8 cellular contexts compared by ENCODE assay signal in the genomic region with DNA sequence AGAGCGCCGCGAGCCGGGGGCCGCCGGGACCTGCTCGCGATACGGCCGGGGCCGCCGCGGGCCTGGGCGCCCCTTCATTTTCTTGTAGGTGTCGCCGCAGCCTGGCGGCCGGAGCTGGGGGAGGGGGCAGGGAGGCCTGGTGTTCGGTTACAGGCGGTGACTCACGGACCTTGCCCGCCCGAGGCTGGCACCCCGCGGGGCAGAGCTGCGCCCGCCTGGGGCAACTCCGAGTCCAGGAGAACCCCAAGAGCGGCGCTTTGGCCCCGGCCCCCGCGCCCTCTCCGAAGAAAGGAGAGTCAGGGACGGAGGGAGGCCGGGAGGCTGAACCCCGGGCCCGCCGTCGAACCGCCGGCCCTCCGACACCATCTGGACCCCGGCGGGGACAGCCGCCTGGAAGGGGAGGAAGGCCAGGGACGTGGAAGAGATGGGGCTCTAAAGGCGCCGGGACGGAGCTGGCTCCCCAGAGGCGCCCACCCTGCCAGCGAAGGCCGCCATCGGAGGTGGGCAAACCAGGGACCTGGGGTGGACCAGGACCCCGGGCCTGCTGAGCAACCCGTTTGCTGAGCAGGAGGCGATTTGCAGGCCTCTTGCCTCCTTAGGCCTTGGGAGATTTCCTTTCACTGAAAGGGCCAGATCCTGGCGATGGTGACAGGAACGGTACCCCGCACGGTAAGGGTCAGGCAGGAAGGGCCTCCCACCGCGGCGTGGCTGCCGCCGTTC. TPM values are rescaled to one million over a fixed set of nuclear protein-coding genes. Genes with fewer than 3 reads are reported as not detected.
DNase-seq lines count a peak whose midpoint lies in the region; ATAC-seq and TF ChIP-seq lines count a peak whose summit lies in the region.

No MANE protein-coding gene starts in this region.

- H3K36me3 Mint-ChIP-seq in stimulated activated memory B cell treated with anti-CD40 and anti-IgM and Interleukin-4, amounts not matched to agents 10 μg/mL and 1 μg/mL and 100 μg/mL, for 72 hours, result no peaks in the 10 kb centered on the region

- H3K4me1 Mint-ChIP-seq in stimulated activated memory B cell treated with anti-CD40 and anti-IgM and Interleukin-4, amounts not matched to agents 10 μg/mL and 1 μg/mL and 100 μg/mL, for 72 hours, result peaks cover 8% of the 10 kb centered on the region

- peak overlapping the region; percentile 54 to 55 for H3K9ac ChIP-seq in duodenal mucosa (ENCODE audit: low read depth in 1 of 2, low read length in 2 of 2)

- CTCF ChIA-PET in HEK293T (lab: Yijun Ruan, JAX), result interaction anchor here (2.4 kb wide), 1 partner anchor 10 kb away, joined by 7 read pairs; no protein-coding TSS in a partner anchor

- H3K36me3 ChIP-seq in BE2C (no peaks in the 10 kb centered on the region), duodenal mucosa (ENCODE audit: control insufficient read depth in 1 of 2, insufficient read depth in 2 of 2, low read length in 2 of 2) (no peaks in the 10 kb centered on the region)

- no peak for DNase-seq in BE2C
- peak; percentile 70 for DNase-seq in HEK293T (ENCODE audit: extremely low spot score)
- DNase-seq in RPMI7951 (ENCODE audit: low read depth), result peak; percentile 65
- DNase-seq in lower leg skin (ENCODE audit: low spot score in 2 of 2), result peak; percentile 58 to 94

- H3K27me3 ChIP-seq in BE2C (peaks cover 42% of the 10 kb centered on the region), duodenal mucosa (ENCODE audit: control insufficient read depth in 1 of 2, insufficient read depth in 2 of 2, low read length in 2 of 2) (peaks cover 25 to 32% of the 10 kb centered on the region in 2 donors)

- no peak overlapping the region for H3K27ac Mint-ChIP-seq in stimulated activated memory B cell treated with anti-CD40 and anti-IgM and Interleukin-4, amounts not matched to agents 10 μg/mL and 1 μg/mL and 100 μg/mL, for 72 hours

- 11 to 18% methylated on average over 19 to 43 of the region's 66 CpGs for WGBS in lower leg skin, 2 donors

- POLR2A ChIA-PET in HEK293T (lab: Yijun Ruan, JAX), result interaction anchor here (0.8 to 2.2 kb wide), 9 partner anchors 9 to 435 kb away, joined by 3 to 7 read pairs (median 4); no protein-coding TSS in a partner anchor

- no peaks in the 10 kb centered on the region for H3K4me1 ChIP-seq in BE2C
- peaks cover under 1 to 8% of the 10 kb centered on the region in 2 donors for H3K4me1 ChIP-seq in duodenal mucosa (ENCODE audit: control insufficient read depth in 1 of 2, insufficient read depth in 2 of 2, low read length in 2 of 2)

- TF ChIP-seq CTCF in BE2C (IDR thresholded peaks at IDR 0.05; ENCODE audit: low read depth, low read length) (no peak), lower leg skin (IDR thresholded peaks at IDR 0.05) (no peak)

- H3K9me3 ChIP-seq in BE2C, result no peaks in the 10 kb centered on the region
- H3K9me3 ChIP-seq in duodenal mucosa (ENCODE audit: control insufficient read depth in 1 of 2, low read length in 2 of 2), result no peaks in the 10 kb centered on the region

- peak; percentile 35 for ATAC-seq in stimulated activated memory B cell treated with anti-CD40 and anti-IgM and Interleukin-4, amounts not matched to agents 10 μg/mL and 1 μg/mL and 100 μg/mL, for 72 hours
- ATAC-seq in HG03159 (IDR thresholded peaks at IDR 0.05; ENCODE audit: unreplicated experiment) (no peak), GM19397 (IDR thresholded peaks at IDR 0.05; ENCODE audit: unreplicated experiment) (no peak)

- peak overlapping the region; percentile 48 for H3K4me3 Mint-ChIP-seq in stimulated activated memory B cell treated with anti-CD40 and anti-IgM and Interleukin-4, amounts not matched to agents 10 μg/mL and 1 μg/mL and 100 μg/mL, for 72 hours

- peaks cover 64% of the 10 kb centered on the region for H3K27me3 Mint-ChIP-seq in stimulated activated memory B cell treated with anti-CD40 and anti-IgM and Interleukin-4, amounts not matched to agents 10 μg/mL and 1 μg/mL and 100 μg/mL, for 72 hours

- H3K4me3 ChIP-seq in BE2C (ENCODE audit: low read depth, low read length) (peak overlapping the region; percentile 37), duodenal mucosa (ENCODE audit: low read depth in 1 of 2, low read length in 2 of 2) (peak overlapping the region; percentile 55 to 61), lower leg skin (ENCODE audit: low read depth, poor library complexity, severe bottlenecking) (peak overlapping the region; percentile 69)

- peak overlapping the region; percentile 52 for H3K27ac ChIP-seq in duodenal mucosa (ENCODE audit: low read depth, low read length)

- no peak for TF ChIP-seq POLR2A in lower leg skin (IDR thresholded peaks at IDR 0.05)

- H3K9me3 Mint-ChIP-seq in stimulated activated memory B cell treated with anti-CD40 and anti-IgM and Interleukin-4, amounts not matched to agents 10 μg/mL and 1 μg/mL and 100 μg/mL, for 72 hours, result peaks cover 2% of the 10 kb centered on the region

- intact Hi-C loops in lower leg skin (cut with DNase I; ENCODE audit: low total_unique reads), result loop anchor here (5.0 to 10.0 kb wide), 2 partner anchors 435 to 717 kb away; no protein-coding TSS in a partner anchor

TF ChIP-seq in HEK293T, 16 proteins besides CTCF, POLR2A, EP300 and RAD21:
- TF ChIP-seq LEF1 (IDR thresholded peaks at IDR 0.05; ENCODE audit: borderline replicate concordance) (0 out of 2 replicates have a peak, but pooled peaks have one; percentile 32), FOXM1 (IDR thresholded peaks at IDR 0.05; ENCODE audit: borderline replicate concordance) (no peak), ARNT (IDR thresholded peaks at IDR 0.05) (peak; percentile 2; the same call in 1 of the 2 replicates), L3MBTL2 (conservative IDR thresholded peaks at IDR 0.05) (no peak; the same call in 1 of the 2 replicates)
TF ChIP-seq in HEK293T: peak in this region for 2.

RNA-seq across cellular contexts. Expression of a gene that starts 0.8 kb away (rescaled TPM):
- 0.94 TPM for polyA plus RNA-seq in BE2C (2012; ENCODE audit: insufficient read depth, insufficient read length, low read depth)
- 6.9 and 7.0 TPM in 2 replicates for total RNA-seq in RPMI7951 (2014; rRNA removed; shearing (Covaris generic))
- 10 to 100 TPM; 23.9 to 66.1 (median 42.3) TPM for total RNA-seq in lower leg skin
